Comparison of ENCODE assay signal across 1 cellular context in the genomic region with DNA sequence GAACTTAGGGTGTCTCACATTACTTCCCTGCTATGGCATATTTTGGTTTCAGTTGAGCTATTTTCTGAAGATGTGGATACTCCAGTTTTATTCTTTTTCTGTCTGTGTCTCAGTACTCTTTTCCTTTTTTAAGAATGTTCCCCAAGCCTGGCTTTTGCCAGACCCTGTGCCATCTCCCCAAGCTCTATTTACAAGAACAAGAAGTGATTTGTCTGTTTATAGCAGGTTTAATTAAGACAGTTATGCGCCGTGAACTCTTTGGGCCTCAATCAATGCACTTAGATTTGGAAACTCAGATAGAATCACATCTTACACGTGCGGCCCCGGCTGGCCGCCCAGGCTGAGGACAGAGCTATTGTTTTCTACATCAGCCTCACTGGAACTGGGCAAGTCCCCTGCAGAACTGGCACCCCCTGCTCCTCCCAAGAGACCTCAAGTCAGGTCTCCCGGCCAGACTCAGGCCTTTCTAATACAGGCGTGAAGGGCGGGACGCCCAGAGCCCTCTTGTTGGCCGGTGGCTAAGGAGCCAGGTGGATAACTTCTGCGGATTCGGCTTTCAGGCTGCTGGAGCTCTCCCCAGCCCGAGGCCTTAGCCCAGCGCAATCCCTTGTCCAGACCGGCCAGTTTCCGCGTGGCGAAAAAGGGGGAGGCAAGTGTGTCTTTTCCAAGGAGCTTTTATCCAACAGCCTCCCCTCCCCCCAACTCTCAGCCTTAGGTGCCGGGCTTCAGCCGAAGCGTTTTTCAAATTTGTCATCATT.
TF ChIP-seq lines count a peak whose summit lies in the region.

No MANE protein-coding gene starts in this region.

TF ChIP-seq in H1, 55 proteins besides CTCF, POLR2A, EP300 and RAD21:
- TF ChIP-seq, protein P1, sequence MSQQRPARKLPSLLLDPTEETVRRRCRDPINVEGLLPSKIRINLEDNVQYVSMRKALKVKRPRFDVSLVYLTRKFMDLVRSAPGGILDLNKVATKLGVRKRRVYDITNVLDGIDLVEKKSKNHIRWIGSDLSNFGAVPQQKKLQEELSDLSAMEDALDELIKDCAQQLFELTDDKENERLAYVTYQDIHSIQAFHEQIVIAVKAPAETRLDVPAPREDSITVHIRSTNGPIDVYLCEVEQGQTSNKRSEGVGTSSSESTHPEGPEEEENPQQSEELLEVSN (IDR thresholded peaks at IDR 0.05): peak; percentile 52
- TF ChIP-seq TBP (IDR thresholded peaks at IDR 0.05; ENCODE audit: low read depth, low read length) (no peak), SUZ12 (IDR thresholded peaks at IDR 0.05; ENCODE audit: low read length) (peak; percentile 15; the same call in 1 of the 2 replicates), KDM4A (IDR thresholded peaks at IDR 0.05; ENCODE audit: low read depth, low read length, severe bottlenecking) (peak; percentile 39), SIN3A (conservative IDR thresholded peaks at IDR 0.05 in 1 of 2, IDR thresholded peaks at IDR 0.05 in 1 of 2; ENCODE audit: low read depth in 1 of 2, low read length in 2 of 2) (peak; percentile 2 to 51; a peak in 1 of 4 replicates), EZH2 (IDR thresholded peaks at IDR 0.05; ENCODE audit: low read depth, low read length, severe bottlenecking) (peak; percentile 48), KDM5A (IDR thresholded peaks at IDR 0.05; ENCODE audit: low read length) (no peak), SIX5 (IDR thresholded peaks at IDR 0.05; ENCODE audit: low read depth, low read length) (no peak), GABPA (IDR thresholded peaks at IDR 0.05; ENCODE audit: borderline replicate concordance, insufficient read depth, low read length) (no peak), TAF7 (optimal IDR thresholded peaks at IDR 0.05; ENCODE audit: borderline replicate concordance, low read depth, low read length) (no peak), CBX8 (IDR thresholded peaks at IDR 0.05; ENCODE audit: borderline replicate concordance, low read depth, low read length) (0 out of 2 replicates have a peak, but pooled peaks have one; percentile 19), ASH2L (IDR thresholded peaks at IDR 0.05; ENCODE audit: low read length) (peak; percentile 75)
